9 cellular contexts compared by ENCODE assay signal in genomic region chr16:24986512-24987303, GRCh38. TPM values are rescaled to one million over a fixed set of nuclear protein-coding genes. Genes with fewer than 3 reads are reported as not detected.
DNase-seq lines count a peak whose midpoint lies in the region; ATAC-seq, FAIRE-seq and TF ChIP-seq lines count a peak whose summit lies in the region.
"Had no signal": no experiment of that assay in that cellular context is flagged by ENCODE, and none has a peak within 500 bp of the region (broad histone marks: within the 10 kb centered on the region; RNA-seq: fewer than 3 reads in every experiment).

No MANE protein-coding gene starts in this region.

- no peaks in the 10 kb centered on the region for H3K36me3 ChIP-seq in SJCRH30

- FAIRE-seq in frontal cortex (lab: Jason Lieb, UNC): no peak
- no peak for FAIRE-seq in GM19239 (lab: Jason Lieb, UNC)
- FAIRE-seq: A204.1 had no signal

- DNase-seq in NCI-H1092 treated with DMSO at 0.1 percent for 48 hours (lab: John Stamatoyannopoulos, UW) (peak; percentile 1), NCI-H1092 (lab: John Stamatoyannopoulos, UW) (no peak), SJCRH30 (peak; percentile 17 to 32), fibroblast of the aortic adventitia (ENCODE audit: low read depth) (peak; percentile 98), sciatic nerve (ENCODE audit: low spot score) (no peak), frontal cortex (ENCODE audit: low spot score in 2 of 2) (no peak), GM19239 (ENCODE audit: insufficient read length, low spot score) (no peak)
- no peak for DNase-seq in stimulated activated CD4-positive, alpha-beta T cell treated with anti-CD3 and anti-CD28 coated beads, Interleukin-2, amount 100 ng/mL, for 24 hours

- no peak for TF ChIP-seq CTCF in fibroblast of the aortic adventitia (IDR thresholded peaks at IDR 0.05; ENCODE audit: insufficient read depth, low read length)

- no peaks in the 10 kb centered on the region for H3K9me3 ChIP-seq in SJCRH30 (replicated peaks)

- H3K4me1 ChIP-seq in SJCRH30: peaks cover 27% of the 10 kb centered on the region

- H3K4me3 ChIP-seq in SJCRH30 (0 out of 2 replicates have a peak overlapping the region, but pooled peaks have one; percentile 12), fibroblast of the aortic adventitia (ENCODE audit: low read depth, low read length) (peak overlapping the region; percentile 4)

- ATAC-seq in sciatic nerve: peak; percentile 25

- intact Hi-C loops in sciatic nerve (cut with DNase I): no loop called here

- no peaks in the 10 kb centered on the region for H3K27me3 ChIP-seq in SJCRH30

- H3K27ac ChIP-seq in SJCRH30: peak overlapping the region; percentile 72

RNA-seq across cellular contexts. Expression of gene ARHGAP17, which starts 28.5 kb away (rescaled TPM):
- total RNA-seq in SJCRH30 (2014; rRNA removed; shearing (Covaris generic)): 24.6 and 25.0 TPM in 2 replicates
- total RNA-seq in fibroblast of the aortic adventitia (ENCODE audit: low replicate concordance) (54.0 and 72.9 TPM in 2 replicates), sciatic nerve (130 TPM), frontal cortex (19.6 TPM)

Comparison
In these comparisons a context has a peak if more than half of its experiments do, and no peak if none do; other contexts are left out.
1. DNase-seq: peak in NCI-H1092 treated with DMSO at 0.1 percent for 48 hours (single experiment), SJCRH30 (2 of 2) and fibroblast of the aortic adventitia (single experiment); none in NCI-H1092 (single experiment), sciatic nerve (single experiment), frontal cortex (0 of 2), stimulated activated CD4-positive, alpha-beta T cell treated with anti-CD3 and anti-CD28 coated beads, Interleukin-2, amount 100 ng/mL, for 24 hours (0 of 2) and GM19239 (single experiment).